12 cellular contexts compared by ENCODE assay signal in the genomic region with DNA sequence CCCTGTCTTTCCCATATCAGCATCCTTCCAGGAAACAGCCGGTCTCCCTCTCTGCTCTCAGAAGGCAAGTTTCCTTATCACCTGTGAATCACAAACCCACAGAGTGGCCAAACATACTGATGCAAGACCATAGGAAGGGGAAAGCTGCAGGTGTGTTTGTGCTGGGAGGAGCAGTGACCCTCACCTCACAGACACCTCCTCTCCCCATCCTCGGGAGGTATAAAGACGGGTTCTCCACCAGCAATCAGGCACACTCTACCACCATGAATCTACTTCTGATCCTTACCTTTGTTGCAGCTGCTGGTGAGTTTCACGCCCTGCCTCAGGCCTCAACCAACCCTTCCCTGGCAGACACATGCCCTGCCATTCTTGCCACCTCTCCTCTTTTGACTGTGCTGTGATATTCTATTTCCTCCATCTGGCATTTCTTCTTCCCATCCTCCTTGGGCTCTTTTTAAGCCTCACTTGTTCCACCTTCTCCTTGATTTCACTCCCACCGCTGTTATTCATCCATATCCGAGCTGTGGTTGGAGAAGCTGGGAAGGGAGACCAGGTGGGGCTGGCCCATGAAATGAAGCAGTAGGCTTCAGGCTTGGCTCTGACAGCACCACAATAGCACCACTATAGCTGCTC. TPM values are rescaled to one million over a fixed set of nuclear protein-coding genes. Genes with fewer than 3 reads are reported as not detected.
DNase-seq lines count a peak whose midpoint lies in the region; ATAC-seq and TF ChIP-seq lines count a peak whose summit lies in the region.
"Had no signal": no experiment of that assay in that cellular context is flagged by ENCODE, and none has a peak within 500 bp of the region (broad histone marks: within the 10 kb centered on the region; RNA-seq: fewer than 3 reads in every experiment).

A gene (plus strand): TSS at position 251 of the 633 bp plus-strand sequence. CDS start 13 bp downstream, at position 264.

- no peak within 1 kb of the TSS for H3K4me3 ChIP-seq in mucosa of descending colon
- no peak within 1 kb of the TSS for H3K4me3 ChIP-seq in CD8-positive, alpha-beta T cell (ENCODE audit: low read depth, low read length)

- no peaks in the 10 kb centered on the region for H3K27me3 ChIP-seq in CD8-positive, alpha-beta T cell (ENCODE audit: insufficient read depth, low read length)

- POLR2A ChIA-PET in CD8-positive, alpha-beta T cell (lab: Charles Lee): no interaction called here

- H3K9me3 ChIP-seq in mucosa of descending colon: no peaks in the 10 kb centered on the region
- H3K9me3 ChIP-seq in CD8-positive, alpha-beta T cell (ENCODE audit: low read length): no peaks in the 10 kb centered on the region

- no peaks in the 10 kb centered on the region for H3K36me3 Mint-ChIP-seq in CD8-positive, alpha-beta T cell
- H3K36me3 Mint-ChIP-seq: brain had no signal

- no peak within 1 kb of the TSS for H3K27ac Mint-ChIP-seq in CD8-positive, alpha-beta T cell
- H3K27ac Mint-ChIP-seq: brain had no signal

- no peak for TF ChIP-seq CTCF in mucosa of descending colon (IDR thresholded peaks at IDR 0.05)
- no peak for TF ChIP-seq CTCF in CD8-positive, alpha-beta T cell (IDR thresholded peaks at IDR 0.05)

- CTCF ChIA-PET in CD8-positive, alpha-beta T cell (lab: Charles Lee): interaction anchor here (1.2 kb wide), 1 partner anchor 12 kb away, joined by 3 read pairs; no protein-coding TSS in a partner anchor

- no peak within 1 kb of the TSS for H3K27ac ChIP-seq in CD8-positive, alpha-beta T cell (ENCODE audit: low read depth, low read length)

- H3K4me1 ChIP-seq in mucosa of descending colon (ENCODE audit: low read depth): no peaks in the 10 kb centered on the region
- H3K4me1 ChIP-seq in CD8-positive, alpha-beta T cell (ENCODE audit: insufficient read depth, low read length): no peaks in the 10 kb centered on the region

- no peaks in the 10 kb centered on the region for H3K9me3 Mint-ChIP-seq in CD8-positive, alpha-beta T cell
- H3K9me3 Mint-ChIP-seq: brain had no signal

- H3K4me3 Mint-ChIP-seq in CD8-positive, alpha-beta T cell: no peak within 1 kb of the TSS
- H3K4me3 Mint-ChIP-seq: brain had no signal

- ATAC-seq in GM18867 (IDR thresholded peaks at IDR 0.05; ENCODE audit: unreplicated experiment) (peak; percentile 40), GM21717 (IDR thresholded peaks at IDR 0.05; ENCODE audit: unreplicated experiment) (peak; percentile 46), HG03469 (IDR thresholded peaks at IDR 0.05; ENCODE audit: unreplicated experiment) (peak; percentile 3), mucosa of descending colon (peak; percentile 14), left cardiac atrium (no peak), GM18519 (IDR thresholded peaks at IDR 0.05; ENCODE audit: low FRiP score, unreplicated experiment) (no peak)
- ATAC-seq in CD8-positive, alpha-beta T cell: no peak
- ATAC-seq: left ventricle myocardium superior had no signal

- no peaks in the 10 kb centered on the region for H3K36me3 ChIP-seq in mucosa of descending colon (ENCODE audit: low read depth)
- H3K36me3 ChIP-seq in CD8-positive, alpha-beta T cell (ENCODE audit: insufficient read depth, low read length): no peaks in the 10 kb centered on the region

- DNase-seq in mucosa of descending colon (no peak), left cardiac atrium (no peak)
- no peak for DNase-seq in CD8-positive, alpha-beta T cell
- DNase-seq: KBM-7, left ventricle myocardium superior, NCI-H226 had no signal

- intact Hi-C loops in mucosa of descending colon (cut with DNase I, micrococcal nuclease) (no loop called here), left cardiac atrium (cut with DNase I) (no loop called here)
- intact Hi-C loops in CD8-positive, alpha-beta T cell (cut with DNase I, micrococcal nuclease): no loop called here

- H3K27me3 Mint-ChIP-seq in CD8-positive, alpha-beta T cell (ENCODE audit: low read depth): no peaks in the 10 kb centered on the region

- H3K4me1 Mint-ChIP-seq in CD8-positive, alpha-beta T cell (ENCODE audit: low read depth): peaks cover 3% of the 10 kb centered on the region
- H3K4me1 Mint-ChIP-seq: brain had no signal

RNA-seq across cellular contexts. Expression of the gene that starts here (rescaled TPM):
- total RNA-seq in mucosa of descending colon (not detected), left cardiac atrium (not detected)
- total RNA-seq in CD8-positive, alpha-beta T cell: not detected
- total RNA-seq: activated CD8-positive, alpha-beta memory T cell treated with anti-CD3 and anti-CD28 coated beads for 36 hours; left ventricle myocardium superior had no signal

Comparison
In these comparisons a context has a peak if more than half of its experiments do, and no peak if none do; other contexts are left out.
1. Peak in ATAC-seq in mucosa of descending colon; RNA of the gene not detected or under 1 TPM.
2. ATAC-seq: peak in GM18867 (single experiment), GM21717 (single experiment) and HG03469 (single experiment); none in CD8-positive, alpha-beta T cell (single experiment), left cardiac atrium (0 of 2) and GM18519 (single experiment).